In genomic region chr19:42508892-42509444, GRCh38 we compare ENCODE assay signal across 18 cellular contexts. TPM values are rescaled to one million over a fixed set of nuclear protein-coding genes. Genes with fewer than 3 reads are reported as not detected.
"Had no signal": no experiment of that assay in that cellular context is flagged by ENCODE, and none has a peak within 500 bp of the region (broad histone marks: within the 10 kb centered on the region; RNA-seq: fewer than 3 reads in every experiment).

No MANE protein-coding gene starts in this region.

- H3K27ac ChIP-seq: psoas muscle, spleen, testis had no signal

- ATAC-seq: activated naive CD4-positive, alpha-beta T cell treated with anti-CD3 and anti-CD28 coated beads, Interleukin-2, amount 50 U/mL, for 72 hours; mucosa of descending colon; natural killer cell; psoas muscle; sciatic nerve had no signal

- H3K9me3 Mint-ChIP-seq: activated naive CD4-positive, alpha-beta T cell treated with anti-CD3 and anti-CD28 coated beads, Interleukin-2, amount 50 U/mL, for 72 hours; immature natural killer cell; natural killer cell; stimulated activated naive CD8-positive, alpha-beta T cell treated with anti-CD3 and anti-CD28 coated beads, Interleukin-15, Interleukin-2, amounts not matched to agents 100 ng/mL and 50 ng/mL, for 24 hours had no signal

- H3K36me3 ChIP-seq: breast epithelium had no signal

- H3K4me3 Mint-ChIP-seq: immature natural killer cell; natural killer cell; stimulated activated naive CD8-positive, alpha-beta T cell treated with anti-CD3 and anti-CD28 coated beads, Interleukin-15, Interleukin-2, amounts not matched to agents 100 ng/mL and 50 ng/mL, for 24 hours had no signal

- H3K27ac Mint-ChIP-seq: activated naive CD4-positive, alpha-beta T cell treated with anti-CD3 and anti-CD28 coated beads, Interleukin-2, amount 50 U/mL, for 72 hours; immature natural killer cell; natural killer cell; stimulated activated naive CD8-positive, alpha-beta T cell treated with anti-CD3 and anti-CD28 coated beads, Interleukin-15, Interleukin-2, amounts not matched to agents 100 ng/mL and 50 ng/mL, for 24 hours had no signal

- H3K9me3 ChIP-seq: breast epithelium, mucosa of descending colon, psoas muscle, spleen, testis had no signal

- H3K4me3 ChIP-seq: breast epithelium, lung, mucosa of descending colon, psoas muscle, spleen, testis had no signal

- FAIRE-seq: urothelium cell line had no signal

- DNase-seq: activated CD8-positive, alpha-beta memory T cell treated with anti-CD3 and anti-CD28 coated beads for 24 hours; activated effector memory CD4-positive, alpha-beta T cell treated with anti-CD3 and anti-CD28 coated beads, Interleukin-2, amount 50 U/mL, for 16 hours; anterior cingulate cortex; dermis blood vessel endothelial cell; immature natural killer cell; mucosa of descending colon; natural killer cell; nucleus accumbens; psoas muscle; spleen; stimulated activated CD4-positive, alpha-beta T cell treated with anti-CD3 and anti-CD28 coated beads, Interleukin-1b, Interleukin-23, amount 100 ng/mL, for 48 hours; testis had no signal

- H3K27me3 Mint-ChIP-seq: stimulated activated naive CD8-positive, alpha-beta T cell treated with anti-CD3 and anti-CD28 coated beads, Interleukin-15, Interleukin-2, amounts not matched to agents 100 ng/mL and 50 ng/mL, for 24 hours had no signal

- H3K27me3 ChIP-seq: breast epithelium, spleen, testis had no signal

- H3K4me1 ChIP-seq: breast epithelium, psoas muscle, testis had no signal

- H3K4me1 Mint-ChIP-seq: immature natural killer cell had no signal

RNA-seq across cellular contexts. Expression of gene CEACAM1, which starts 19.3 kb away (rescaled TPM):
- polyA plus RNA-seq: immature natural killer cell had no signal
